Comparison of ENCODE assay signal across 24 cellular contexts in the genomic region with DNA sequence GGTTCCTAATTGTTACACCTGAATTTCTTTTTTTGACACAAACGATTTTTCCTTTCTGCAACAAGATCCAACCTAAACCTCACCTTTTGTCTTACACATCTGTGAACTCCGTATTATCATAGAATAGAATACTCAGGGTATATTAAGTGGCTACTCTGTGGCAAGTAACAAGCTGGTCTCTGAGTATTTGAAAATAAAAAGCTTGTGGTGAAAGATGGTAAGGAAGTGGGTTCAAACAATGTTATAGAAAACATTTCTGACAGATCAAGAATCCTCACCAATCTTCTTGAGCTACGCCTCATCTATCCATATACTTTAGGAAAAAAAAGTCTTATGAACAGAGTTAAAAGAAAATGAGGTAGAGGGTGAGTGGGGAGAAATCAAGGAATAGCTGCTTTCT. TPM values are rescaled to one million over a fixed set of nuclear protein-coding genes. Genes with fewer than 3 reads are reported as not detected.
A peak's percentile ranks its signal among the peaks of the same experiment; 100 is the strongest.
DNase-seq lines count a peak whose midpoint lies in the region; ATAC-seq and TF ChIP-seq lines count a peak whose summit lies in the region.
"Had no signal": no experiment of that assay in that cellular context is flagged by ENCODE, and none has a peak within 500 bp of the region (broad histone marks: within the 10 kb centered on the region; RNA-seq: fewer than 3 reads in every experiment).

No MANE protein-coding gene starts in this region.

- H3K4me1 Mint-ChIP-seq in activated T-cell treated with anti-CD3 and anti-CD28 coated beads, Interleukin-2, amount 50 U/mL, for 24 hours (ENCODE audit: low read depth) = peaks cover 82% of the 10 kb centered on the region
- peaks cover 84% of the 10 kb centered on the region for H3K4me1 Mint-ChIP-seq in activated T-helper 2 cell treated with anti-CD3 and anti-CD28 coated beads, Interferon-gamma antibody, Interleukin-2, Interleukin-4, amounts not matched to agents 10 μg/mL and 5 μg/mL and 100 μg/mL, durations not matched to agents 14 hours and 24 hours and 36 hours (ENCODE audit: low read depth)

- H3K4me3 Mint-ChIP-seq in activated T-cell treated with anti-CD3 and anti-CD28 coated beads, Interleukin-2, amount 50 U/mL, for 24 hours = no peak overlapping the region
- peak overlapping the region; percentile 9 for H3K4me3 Mint-ChIP-seq in activated T-helper 2 cell treated with anti-CD3 and anti-CD28 coated beads, Interferon-gamma antibody, Interleukin-2, Interleukin-4, amounts not matched to agents 10 μg/mL and 5 μg/mL and 100 μg/mL, durations not matched to agents 14 hours and 24 hours and 36 hours (ENCODE audit: low read depth)
- H3K4me3 Mint-ChIP-seq: dendritic cell treated with granulocyte-macrophage colony-stimulating factor and Interleukin-4, amounts not matched to agents 40 ng/mL and 50 ng/mL, for 4 days; nephron progenitor cell had no signal

- H3K36me3 ChIP-seq in Loucy (ENCODE audit: insufficient read depth, low read length) (no peaks in the 10 kb centered on the region), smooth muscle cell (ENCODE audit: low read depth) (no peaks in the 10 kb centered on the region)
- H3K36me3 ChIP-seq: breast epithelium had no signal

- peaks cover 5% of the 10 kb centered on the region for H3K9me3 Mint-ChIP-seq in activated T-cell treated with anti-CD3 and anti-CD28 coated beads, Interleukin-2, amount 50 U/mL, for 24 hours
- peaks cover 6% of the 10 kb centered on the region for H3K9me3 Mint-ChIP-seq in activated T-helper 2 cell treated with anti-CD3 and anti-CD28 coated beads, Interferon-gamma antibody, Interleukin-2, Interleukin-4, amounts not matched to agents 10 μg/mL and 5 μg/mL and 100 μg/mL, durations not matched to agents 14 hours and 24 hours and 36 hours
- H3K9me3 Mint-ChIP-seq: nephron progenitor cell had no signal

- H3K36me3 Mint-ChIP-seq in activated T-cell treated with anti-CD3 and anti-CD28 coated beads, Interleukin-2, amount 50 U/mL, for 24 hours (ENCODE audit: low read depth) = peaks cover 5% of the 10 kb centered on the region
- peaks cover 16% of the 10 kb centered on the region for H3K36me3 Mint-ChIP-seq in activated T-helper 2 cell treated with anti-CD3 and anti-CD28 coated beads, Interferon-gamma antibody, Interleukin-2, Interleukin-4, amounts not matched to agents 10 μg/mL and 5 μg/mL and 100 μg/mL, durations not matched to agents 14 hours and 24 hours and 36 hours (ENCODE audit: low read depth)

- peaks cover 9% of the 10 kb centered on the region; the same call in 1 of the 2 replicates for H3F3A ChIP-seq in Loucy (ENCODE audit: low read depth)
- peaks cover 3% of the 10 kb centered on the region for H3F3A ChIP-seq in smooth muscle cell (ENCODE audit: low read depth)

- WGBS in smooth muscle cell (ENCODE audit: low lambda C conversion rate) = 92% methylated on average over 3 of the region's 3 CpGs

- H3K9me2 ChIP-seq in Loucy (replicated peaks; ENCODE audit: low read depth, low read length) = no peaks in the 10 kb centered on the region

- peak overlapping the region; percentile 47 for H3K27ac ChIP-seq in smooth muscle cell (ENCODE audit: low read depth)
- H3K27ac ChIP-seq: epithelial cell of prostate had no signal

- H3K27me3 Mint-ChIP-seq in activated T-cell treated with anti-CD3 and anti-CD28 coated beads, Interleukin-2, amount 50 U/mL, for 24 hours = no peaks in the 10 kb centered on the region
- no peaks in the 10 kb centered on the region for H3K27me3 Mint-ChIP-seq in activated T-helper 2 cell treated with anti-CD3 and anti-CD28 coated beads, Interferon-gamma antibody, Interleukin-2, Interleukin-4, amounts not matched to agents 10 μg/mL and 5 μg/mL and 100 μg/mL, durations not matched to agents 14 hours and 24 hours and 36 hours (ENCODE audit: low read depth)
- H3K27me3 Mint-ChIP-seq: dendritic cell treated with granulocyte-macrophage colony-stimulating factor and Interleukin-4, amounts not matched to agents 40 ng/mL and 50 ng/mL, for 4 days had no signal

- peak overlapping the region; percentile 57 for H3K9ac ChIP-seq in Loucy (ENCODE audit: low read depth, low read length, poor library complexity, severe bottlenecking)
- no peak overlapping the region for H3K9ac ChIP-seq in smooth muscle cell (ENCODE audit: low read depth)

- H3K79me2 ChIP-seq in Loucy (ENCODE audit: insufficient read depth, low read length) (peaks cover 77% of the 10 kb centered on the region), smooth muscle cell (ENCODE audit: low read depth) (peaks cover 30% of the 10 kb centered on the region)

- H3K4me2 ChIP-seq in Loucy (ENCODE audit: low read depth, low read length, poor library complexity, severe bottlenecking) = peak overlapping the region; percentile 47
- H3K4me2 ChIP-seq in smooth muscle cell = peak overlapping the region; percentile 53

- peaks cover 93% of the 10 kb centered on the region for H3K4me1 ChIP-seq in Loucy (ENCODE audit: insufficient read depth, low read length, poor library complexity, severe bottlenecking)
- H3K4me1 ChIP-seq in smooth muscle cell (ENCODE audit: low read depth) = peaks cover 44% of the 10 kb centered on the region

- peaks cover 8% of the 10 kb centered on the region for H4K20me1 ChIP-seq in Loucy (ENCODE audit: insufficient read depth, low read length, poor library complexity, severe bottlenecking)
- no peaks in the 10 kb centered on the region for H4K20me1 ChIP-seq in smooth muscle cell (ENCODE audit: low read depth)

- H3K4me3 ChIP-seq in Loucy (ENCODE audit: low read length, poor library complexity, severe bottlenecking) (peak overlapping the region; percentile 6), smooth muscle cell (no peak overlapping the region)
- H3K4me3 ChIP-seq: breast epithelium had no signal

- H3K27ac Mint-ChIP-seq in activated T-cell treated with anti-CD3 and anti-CD28 coated beads, Interleukin-2, amount 50 U/mL, for 24 hours = peak overlapping the region; percentile 13
- H3K27ac Mint-ChIP-seq in activated T-helper 2 cell treated with anti-CD3 and anti-CD28 coated beads, Interferon-gamma antibody, Interleukin-2, Interleukin-4, amounts not matched to agents 10 μg/mL and 5 μg/mL and 100 μg/mL, durations not matched to agents 14 hours and 24 hours and 36 hours = peak overlapping the region; percentile 91
- H3K27ac Mint-ChIP-seq: dendritic cell treated with granulocyte-macrophage colony-stimulating factor and Interleukin-4, amounts not matched to agents 40 ng/mL and 50 ng/mL, for 4 days; nephron progenitor cell had no signal

- TF ChIP-seq CTCF in Loucy (conservative IDR thresholded peaks at IDR 0.05; ENCODE audit: low read length) = no peak
- no peak for TF ChIP-seq CTCF in smooth muscle cell (IDR thresholded peaks at IDR 0.05; ENCODE audit: borderline replicate concordance, insufficient read depth, poor library complexity, severe bottlenecking)

- H2AFZ ChIP-seq in Loucy (ENCODE audit: low read length) (no peak overlapping the region), smooth muscle cell (ENCODE audit: low read depth) (no peak overlapping the region)

- no peak for ATAC-seq in GM19463 (IDR thresholded peaks at IDR 0.05; ENCODE audit: unreplicated experiment)

- H3K9me3 ChIP-seq in Loucy (ENCODE audit: insufficient read depth, low read depth, low read length) (no peaks in the 10 kb centered on the region), smooth muscle cell (replicated peaks; ENCODE audit: low read depth) (no peaks in the 10 kb centered on the region)
- H3K9me3 ChIP-seq: breast epithelium had no signal

- intact Hi-C loops in activated T-helper 2 cell treated with anti-CD3 and anti-CD28 coated beads, Interferon-gamma antibody, Interleukin-2, Interleukin-4, amounts not matched to agents 10 μg/mL and 5 μg/mL and 100 μg/mL, durations not matched to agents 14 hours and 24 hours and 36 hours (cut with micrococcal nuclease) = no loop called here

- H3K27me3 ChIP-seq in Loucy (ENCODE audit: insufficient read depth, low read length, poor library complexity, severe bottlenecking) (no peaks in the 10 kb centered on the region), smooth muscle cell (ENCODE audit: low read depth) (no peaks in the 10 kb centered on the region)
- H3K27me3 ChIP-seq: breast epithelium had no signal

- DNase-seq in activated T-cell treated with anti-CD3 and anti-CD28 coated beads, Interleukin-2, amount 50 U/mL, for 24 hours = no peak
- no peak for DNase-seq in activated T-cell treated with anti-CD3 and anti-CD28 coated beads, Interleukin-2, amount 50 U/mL, for 48 hours
- no peak for DNase-seq in activated T-helper 2 cell treated with anti-CD3 and anti-CD28 coated beads, Interferon-gamma antibody, Interleukin-2, Interleukin-4, amounts not matched to agents 10 μg/mL and 5 μg/mL and 100 μg/mL, durations not matched to agents 14 hours and 24 hours and 36 hours (ENCODE audit: low spot score)
- DNase-seq in smooth muscle cell (lab: John Stamatoyannopoulos, UW; ENCODE audit: unreplicated experiment) (no peak), mucosa of gallbladder (ENCODE audit: low spot score) (no peak)
- no peak for DNase-seq in stimulated activated CD4-positive, alpha-beta T cell treated with anti-CD3 and anti-CD28 coated beads, Interleukin-4, amount 100 ng/mL, for 1 hour
- DNase-seq: activated CD4-positive, CD25-positive, alpha-beta regulatory T cell; activated CD8-positive, alpha-beta memory T cell treated with anti-CD3 and anti-CD28 coated beads, Interleukin-2, amount 50 U/mL, for 48 hours; COR-L47; foreskin melanocyte; kidney glomerular epithelial cell; mesenchymal stem cell; NCI-H1048; NCI-H2081; NCI-H510A treated with DMSO at 0.1 percent for 48 hours; nephron progenitor cell; SHP77; stimulated activated CD4-positive, alpha-beta T cell treated with anti-CD3 and anti-CD28 coated beads, Interleukin-12 subunit alpha, Interleukin-12 subunit beta, amount 100 ng/mL, for 4 hours; stimulated activated naive CD4-positive, alpha-beta T cell had no signal

RNA-seq across cellular contexts. Expression of a gene that starts 3.5 kb away (rescaled TPM):
- 44.2 and 45.5 TPM in 2 replicates for total RNA-seq in activated T-helper 2 cell treated with anti-CD3 and anti-CD28 coated beads, Interferon-gamma antibody, Interleukin-2, Interleukin-4, amounts not matched to agents 10 μg/mL and 5 μg/mL and 100 μg/mL, durations not matched to agents 14 hours and 24 hours and 36 hours
- 35.7 and 47.3 TPM in 2 replicates for total RNA-seq in smooth muscle cell
- 8.6 and 11.8 TPM in 2 replicates for polyA plus RNA-seq in smooth muscle cell
- 36.6 TPM for total RNA-seq in mucosa of gallbladder
